Comparison of ENCODE assay signal across 38 cellular contexts in the genomic region with DNA sequence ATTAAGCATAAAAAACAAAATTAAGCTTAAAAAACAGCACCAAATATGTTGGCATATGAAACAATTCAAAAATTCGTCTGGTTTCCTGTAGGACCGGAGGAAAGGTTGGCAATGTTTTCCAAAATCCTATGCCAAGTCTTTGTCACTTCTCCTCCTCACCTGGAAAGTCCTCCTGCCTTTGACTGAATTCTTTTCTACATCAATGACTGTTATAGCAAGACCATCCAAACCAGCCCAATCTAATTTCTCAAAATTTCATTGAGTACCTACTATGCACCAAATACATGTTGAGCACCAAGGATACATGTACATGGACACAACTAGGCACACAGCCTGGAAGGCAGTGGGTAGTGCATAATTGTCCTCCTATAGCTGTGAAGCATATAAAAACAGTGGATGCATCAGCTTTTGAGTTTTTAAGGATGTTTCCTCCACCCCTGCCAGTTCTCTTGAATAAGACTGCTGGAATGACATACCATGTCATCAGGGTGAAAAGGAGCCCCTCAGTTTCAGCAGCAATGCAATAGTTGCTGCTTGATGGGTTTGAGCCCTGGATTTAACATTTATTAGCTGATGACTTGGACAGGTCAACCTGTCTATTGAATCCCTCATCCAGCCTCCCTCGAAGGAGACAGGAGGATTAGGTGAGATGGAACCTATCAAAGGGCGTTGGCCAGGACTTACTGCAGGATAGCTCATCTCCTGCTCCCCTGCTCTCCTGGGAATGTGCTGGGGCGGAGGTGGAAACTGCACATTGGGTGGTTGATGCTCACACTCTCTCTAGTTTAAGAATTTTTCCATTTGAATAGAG. TPM values are rescaled to one million over a fixed set of nuclear protein-coding genes. Genes with fewer than 3 reads are reported as not detected.
"Had no signal": no experiment of that assay in that cellular context is flagged by ENCODE, and none has a peak within 500 bp of the region (broad histone marks: within the 10 kb centered on the region; RNA-seq: fewer than 3 reads in every experiment).

No MANE protein-coding gene starts in this region.

- H3K27me3 ChIP-seq: adrenal gland, ascending aorta, body of pancreas, brain microvascular endothelial cell, breast epithelium, cardiac muscle cell had no signal

- H3K27ac ChIP-seq: adrenal gland, ascending aorta, body of pancreas, brain microvascular endothelial cell, breast epithelium, cardiac muscle cell had no signal

- H3K9me3 ChIP-seq: adrenal gland, ascending aorta, body of pancreas, breast epithelium had no signal

- FAIRE-seq: astrocyte, bronchial epithelial cell had no signal

- ATAC-seq: activated naive CD4-positive, alpha-beta T cell treated with anti-CD3 and anti-CD28 coated beads, Interleukin-2, amount 50 U/mL, for 72 hours; activated naive CD8-positive, alpha-beta T cell treated with anti-CD3 and anti-CD28 coated beads, Interleukin-2, amount 50 U/mL, for 24 hours; activated T-cell treated with anti-CD3 and anti-CD28 coated beads, Interleukin-2, amount 50 U/mL, for 4 hours; activated T-cell treated with anti-CD3 and anti-CD28 coated beads, Interleukin-2, amount 50 U/mL, for 72 hours; activated T-helper 17 cell treated with anti-CD3 and anti-CD28 coated beads, Interleukin-2, amount 50 U/mL, for 72 hours; body of pancreas had no signal

- H3K4me1 ChIP-seq: adrenal gland, ascending aorta, body of pancreas, breast epithelium had no signal

- H3K4me3 ChIP-seq: adrenal gland, ascending aorta, body of pancreas, breast epithelium, cardiac muscle cell had no signal

- H3K36me3 ChIP-seq: adrenal gland, ascending aorta, brain microvascular endothelial cell, breast epithelium, cardiac muscle cell had no signal

- DNase-seq: activated effector memory CD4-positive, alpha-beta T cell treated with anti-CD3 and anti-CD28 coated beads, Interleukin-2, amount 50 U/mL, for 16 hours; activated effector memory CD4-positive, alpha-beta T cell treated with Interleukin-2 at 50 U/mL for 16 hours; activated gamma-delta T cell; activated gamma-delta T cell treated with Interleukin-2 at 50 U/mL for 16 hours; activated naive CD4-positive, alpha-beta T cell; activated naive CD4-positive, alpha-beta T cell treated with anti-CD3 and anti-CD28 coated beads for 36 hours; activated naive CD4-positive, alpha-beta T cell treated with anti-CD3 and anti-CD28 coated beads, Interleukin-2, amount 10 ng/mL, durations not matched to agents 7 days and 5 days; activated naive CD4-positive, alpha-beta T cell treated with anti-CD3 and anti-CD28 coated beads, Interleukin-2, amount 50 U/mL, for 16 hours; activated naive CD4-positive, alpha-beta T cell treated with Interleukin-2 at 50 U/mL for 16 hours; activated naive CD8-positive, alpha-beta T cell treated with anti-CD3 and anti-CD28 coated beads for 36 hours; activated naive CD8-positive, alpha-beta T cell treated with anti-CD3 and anti-CD28 coated beads, Interleukin-2, amount 10 ng/mL, durations not matched to agents 7 days and 5 days; activated naive CD8-positive, alpha-beta T cell treated with anti-CD3 and anti-CD28 coated beads, Interleukin-2, amount 50 U/mL, for 24 hours; activated T-cell treated with anti-CD3 and anti-CD28 coated beads, Interleukin-2, amount 50 U/mL, for 1 hour; activated T-cell treated with anti-CD3 and anti-CD28 coated beads, Interleukin-2, amount 50 U/mL, for 24 hours; activated T-cell treated with anti-CD3 and anti-CD28 coated beads, Interleukin-2, amount 50 U/mL, for 4 hours; activated T-cell treated with anti-CD3 and anti-CD28 coated beads, Interleukin-2, amount 50 U/mL, for 48 hours; activated T-cell treated with anti-CD3 and anti-CD28 coated beads, Interleukin-2, amount 50 U/mL, for 72 hours; adrenal gland; amniotic stem cell; amygdala; anterior cingulate cortex; aorta; body of pancreas; brain microvascular endothelial cell; caudate nucleus; central memory CD4-positive, alpha-beta T cell; cerebellar nuclear complex had no signal

RNA-seq across cellular contexts. Expression of gene FABP1, which starts 4.5 kb away (rescaled TPM):
- total RNA-seq: activated naive CD4-positive, alpha-beta T cell treated with anti-CD3 and anti-CD28 coated beads for 36 hours; activated naive CD4-positive, alpha-beta T cell treated with anti-CD3 and anti-CD28 coated beads, Interleukin-2, amount 50 U/mL, for 72 hours; activated naive CD8-positive, alpha-beta T cell treated with anti-CD3 and anti-CD28 coated beads for 36 hours; activated naive CD8-positive, alpha-beta T cell treated with anti-CD3 and anti-CD28 coated beads, Interleukin-2, amount 10 ng/mL, durations not matched to agents 7 days and 5 days; activated T-cell treated with anti-CD3 and anti-CD28 coated beads, Interleukin-2, amount 50 U/mL, for 72 hours; activated T-helper 1 cell treated with anti-CD3 and anti-CD28 coated beads, Interleukin-12 subunit alpha, Interleukin-12 subunit beta, Interleukin-2, Interleukin-4 antibody, amounts not matched to agents 30 ng/mL and 10 ng/mL and 1 ng/mL, durations not matched to agents 14 hours and 24 hours and 36 hours; activated T-helper 17 cell treated with anti-CD3 and anti-CD28 coated beads, Interleukin-2, amount 50 U/mL, for 72 hours; activated T-helper 2 cell treated with anti-CD3 and anti-CD28 coated beads, Interferon-gamma antibody, Interleukin-2, Interleukin-4, amounts not matched to agents 10 μg/mL and 5 μg/mL and 100 μg/mL, durations not matched to agents 14 hours and 24 hours and 36 hours; aorta; ascending aorta; astrocyte; body of pancreas; bronchial epithelial cell; cardiac muscle cell; cardiac septum; chondrocyte had no signal

RNA-seq across cellular contexts. Expression of gene SMYD1, which starts 55.7 kb away (rescaled TPM):
- total RNA-seq: activated naive CD4-positive, alpha-beta T cell treated with anti-CD3 and anti-CD28 coated beads for 36 hours; activated naive CD4-positive, alpha-beta T cell treated with anti-CD3 and anti-CD28 coated beads, Interleukin-2, amount 50 U/mL, for 72 hours; activated naive CD8-positive, alpha-beta T cell treated with anti-CD3 and anti-CD28 coated beads for 36 hours; activated naive CD8-positive, alpha-beta T cell treated with anti-CD3 and anti-CD28 coated beads, Interleukin-2, amount 10 ng/mL, durations not matched to agents 7 days and 5 days; activated T-cell treated with anti-CD3 and anti-CD28 coated beads, Interleukin-2, amount 50 U/mL, for 4 hours; activated T-cell treated with anti-CD3 and anti-CD28 coated beads, Interleukin-2, amount 50 U/mL, for 72 hours; activated T-helper 1 cell treated with anti-CD3 and anti-CD28 coated beads, Interleukin-12 subunit alpha, Interleukin-12 subunit beta, Interleukin-2, Interleukin-4 antibody, amounts not matched to agents 30 ng/mL and 10 ng/mL and 1 ng/mL, durations not matched to agents 14 hours and 24 hours and 36 hours; activated T-helper 17 cell treated with anti-CD3 and anti-CD28 coated beads, Interleukin-2, amount 50 U/mL, for 72 hours; activated T-helper 2 cell treated with anti-CD3 and anti-CD28 coated beads, Interferon-gamma antibody, Interleukin-2, Interleukin-4, amounts not matched to agents 10 μg/mL and 5 μg/mL and 100 μg/mL, durations not matched to agents 14 hours and 24 hours and 36 hours; aorta; ascending aorta; astrocyte; body of pancreas; bronchial epithelial cell; chondrocyte had no signal
